In the genomic region with DNA sequence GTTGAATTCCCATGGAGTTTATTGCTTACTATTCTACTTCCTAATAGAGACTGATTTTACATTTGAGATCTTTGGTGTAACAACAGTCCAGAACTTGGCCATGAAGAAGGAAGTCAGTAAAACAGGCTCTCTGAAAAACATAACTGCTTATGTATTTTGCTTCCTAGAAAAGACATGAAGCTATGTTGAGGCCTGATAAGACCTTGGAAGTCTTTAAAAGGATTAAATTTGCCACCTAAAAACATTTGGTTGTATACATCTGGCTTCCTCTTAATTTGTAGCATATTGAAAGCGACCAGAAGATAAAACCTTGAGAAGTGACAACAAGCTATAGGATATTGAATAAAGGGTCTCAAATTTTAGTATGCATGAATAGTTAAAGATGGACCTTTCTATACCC, we compare ENCODE assay signal across 21 cellular contexts.
"Had no signal": no experiment of that assay in that cellular context is flagged by ENCODE, and none has a peak within 500 bp of the region (broad histone marks: within the 10 kb centered on the region; RNA-seq: fewer than 3 reads in every experiment).

No MANE protein-coding gene starts in this region.

- H3K9ac ChIP-seq: KMS-11 had no signal

- H2AFZ ChIP-seq: PC-9 had no signal

- H3K27ac ChIP-seq: KMS-11, PC-9, Peyer's patch, SJCRH30, SK-N-MC had no signal

- H3K4me3 ChIP-seq: PC-9, Peyer's patch, SJCRH30, SK-N-MC had no signal

- FAIRE-seq: HepG2 had no signal

- H3K4me1 ChIP-seq: Peyer's patch, SJCRH30 had no signal

- ATAC-seq: HepG2, Right ventricle myocardium inferior had no signal

- DNase-seq: IMR-90, Kasumi-1, MM.1S, NCI-H1092 treated with DMSO at 0.1 percent for 48 hours, NCI-H1436, NCI-H1694, NCI-H187 treated with DMSO at 0.1 percent for 48 hours, NCI-H2029 treated with DMSO at 0.1 percent for 48 hours, NCI-H2171 treated with DMSO at 0.1 percent for 48 hours, NCI-H345, NCI-H446 treated with DMSO at 0.1 percent for 48 hours, NCI-H510A treated with DMSO at 0.1 percent for 48 hours, NCI-H526, PC-9, Peyer's patch, SHP77 treated with DMSO at 0.1 percent for 48 hours, SJCRH30 had no signal

- H3K9me3 ChIP-seq: Peyer's patch, SJCRH30 had no signal

- H3K4me2 ChIP-seq: KMS-11, PC-9 had no signal

- H3K27me3 ChIP-seq: Peyer's patch, SJCRH30 had no signal
